ENCODE assay signal across 8 cellular contexts in genomic region chr3:127597020-127597771, GRCh38. TPM values are rescaled to one million over a fixed set of nuclear protein-coding genes. Genes with fewer than 3 reads are reported as not detected.
DNase-seq lines count a peak whose midpoint lies in the region; ATAC-seq and TF ChIP-seq lines count a peak whose summit lies in the region.

No MANE protein-coding gene starts in this region.

- TSS peak; percentile 81 for BruUV-seq in OCI-LY7 (replicated peaks; lab: Mats Ljungman, UMichigan)

- no peak overlapping the region for H3K27ac Mint-ChIP-seq in endodermal cell

- H3K4me3 ChIP-seq in OCI-LY7 (ENCODE audit: low read depth, low read length, poor library complexity, severe bottlenecking) (peak overlapping the region; percentile 73), endodermal cell (ENCODE audit: low read length) (peak overlapping the region; percentile 92), suprapubic skin (peak overlapping the region; percentile 58)

- H3K79me2 ChIP-seq in OCI-LY7 (ENCODE audit: insufficient read depth, low read depth, low read length) = peaks cover 45% of the 10 kb centered on the region

- H3K9ac ChIP-seq in endodermal cell (ENCODE audit: extremely low read depth, low read length, poor library complexity, severe bottlenecking) = no peak overlapping the region

- H3K27ac ChIP-seq in OCI-LY7 (ENCODE audit: low read depth, low read length, poor library complexity, severe bottlenecking) (peak overlapping the region; percentile 70), endodermal cell (ENCODE audit: low read depth, low read length) (no peak overlapping the region), suprapubic skin (no peak overlapping the region)

- intact Hi-C loops in Right ventricle myocardium inferior (cut with DNase I) (no loop called here), Right ventricle myocardium superior (cut with DNase I) (no loop called here), OCI-LY7 (cut with micrococcal nuclease; ENCODE audit: unreplicated experiment) (no loop called here)

- H3K9me3 Mint-ChIP-seq in endodermal cell = no peaks in the 10 kb centered on the region

- H3K27me3 ChIP-seq in endodermal cell (ENCODE audit: control insufficient read depth, insufficient read depth, low read length, poor library complexity, severe bottlenecking) (no peaks in the 10 kb centered on the region), suprapubic skin (no peaks in the 10 kb centered on the region)

- no peak for TF ChIP-seq EP300 in suprapubic skin (IDR thresholded peaks at IDR 0.05)

- ATAC-seq in Right ventricle myocardium inferior (no peak), Right ventricle myocardium superior (ENCODE audit: poor library complexity) (no peak), GM21786 (IDR thresholded peaks at IDR 0.05; ENCODE audit: unreplicated experiment) (no peak)

- H3K4me1 ChIP-seq in OCI-LY7 (ENCODE audit: insufficient read depth, low read length, poor library complexity, severe bottlenecking) (peaks cover 60% of the 10 kb centered on the region), endodermal cell (ENCODE audit: control insufficient read depth, insufficient read depth, low read length) (peaks cover 3% of the 10 kb centered on the region), suprapubic skin (peaks cover 18% of the 10 kb centered on the region)

- TF ChIP-seq CTCF in OCI-LY7 (conservative IDR thresholded peaks at IDR 0.05; ENCODE audit: low read length) = no peak
- TF ChIP-seq CTCF in endodermal cell (conservative IDR thresholded peaks at IDR 0.05) = no peak
- TF ChIP-seq CTCF in suprapubic skin (IDR thresholded peaks at IDR 0.05) = no peak

- TF ChIP-seq POLR2A in suprapubic skin (IDR thresholded peaks at IDR 0.05) = no peak

- peaks cover 6% of the 10 kb centered on the region for H3K27me3 Mint-ChIP-seq in endodermal cell (ENCODE audit: insufficient read depth)

- H3K9me3 ChIP-seq in OCI-LY7 (ENCODE audit: low read length) = no peaks in the 10 kb centered on the region; the same call in 1 of the 2 replicates
- no peaks in the 10 kb centered on the region for H3K9me3 ChIP-seq in endodermal cell (ENCODE audit: control insufficient read depth, low read length)
- no peaks in the 10 kb centered on the region for H3K9me3 ChIP-seq in suprapubic skin

- DNase-seq in Right ventricle myocardium inferior (ENCODE audit: missing footprints) (peak; percentile 40), Right ventricle myocardium superior (no peak), OCI-LY7 (ENCODE audit: low spot score) (peak; percentile 78), endodermal cell (no peak), suprapubic skin (ENCODE audit: low spot score in 2 of 2) (no peak), NCI-H1436 (lab: John Stamatoyannopoulos, UW) (no peak), AML-193 (lab: John Stamatoyannopoulos, UW) (no peak)

- H3K36me3 ChIP-seq in OCI-LY7 (ENCODE audit: insufficient read depth, low read length) (peaks cover 44% of the 10 kb centered on the region), endodermal cell (ENCODE audit: control insufficient read depth, insufficient read depth, low read length) (peaks cover 30% of the 10 kb centered on the region), suprapubic skin (no peaks in the 10 kb centered on the region)

- H2AFZ ChIP-seq in OCI-LY7 (ENCODE audit: low read length) = no peak overlapping the region; the same call in 1 of the 2 replicates

- CTCF ChIA-PET in OCI-LY7 (lab: Charles Lee; ENCODE audit: unreplicated experiment) = interaction anchor here (0.6 to 1.6 kb wide), 2 partner anchors 9 to 752 kb away, joined by 3 to 8 read pairs; no protein-coding TSS in a partner anchor

- peaks cover 10% of the 10 kb centered on the region; the same call in 1 of the 2 replicates for H4K20me1 ChIP-seq in OCI-LY7 (ENCODE audit: insufficient read depth, low read length)

- no peaks in the 10 kb centered on the region for H3K9me2 ChIP-seq in OCI-LY7 (ENCODE audit: insufficient read depth, low read length)

- peak overlapping the region; percentile 67 for H3K4me3 Mint-ChIP-seq in endodermal cell

- peaks cover 28% of the 10 kb centered on the region for H3K36me3 Mint-ChIP-seq in endodermal cell (ENCODE audit: low read depth)

- 92 to 94% methylated on average over 11 to 12 of the region's 12 CpGs for whole genome bisulfite sequencing in endodermal cell (ENCODE audit: insufficient coverage in 1 of 2, insufficient read length in 1 of 2), 2 experiments
- WGBS in suprapubic skin = 77% methylated on average over 12 of the region's 12 CpGs

- peaks cover 13% of the 10 kb centered on the region for H3K4me1 Mint-ChIP-seq in endodermal cell

- peak overlapping the region; percentile 69 for H3K4me2 ChIP-seq in OCI-LY7 (ENCODE audit: low read length)

- POLR2A ChIA-PET in OCI-LY7 (lab: Charles Lee) = interaction anchor here (0.7 to 2.1 kb wide), 10 partner anchors 8 to 1141 kb away, joined by 3 to 8 read pairs (median 4); partner anchors contain the start of gene ABTB1

RNA-seq across cellular contexts. Expression of gene MCM2, which starts 1.0 kb away (rescaled TPM):
- total RNA-seq in Right ventricle myocardium inferior = 6.9 TPM
- total RNA-seq in Right ventricle myocardium superior = 6.5 TPM
- 207 and 237 TPM in 2 replicates for total RNA-seq in OCI-LY7 (2014; rRNA removed; shearing (Covaris generic))
- total RNA-seq in OCI-LY7 (2022) = 218 and 234 TPM in 2 replicates
- total RNA-seq in endodermal cell = 10 to 100 TPM; 91.5 to 95.9 TPM
- polyA plus RNA-seq in endodermal cell (2013, experiment 1 of 2) = 106 TPM
- polyA plus RNA-seq in endodermal cell (2013, experiment 2 of 2) = 92.1 TPM
- total RNA-seq in suprapubic skin = 10 to 100 TPM in 2 of 4 donors, 1 to 10 TPM in 2; 9.1 to 14.8 (median 11.6) TPM

RNA-seq across cellular contexts. Expression of gene TPRA1, which starts 6.7 kb away (rescaled TPM):
- total RNA-seq in Right ventricle myocardium inferior (21.3 TPM), Right ventricle myocardium superior (17.8 TPM), OCI-LY7 (2022) (44.6 and 51.4 TPM in 2 replicates), endodermal cell (10 to 100 TPM; 22.9 TPM), suprapubic skin (10 to 100 TPM; 43.7 to 82.3 (median 64.3) TPM)
- total RNA-seq in OCI-LY7 (2014; rRNA removed; shearing (Covaris generic)) = 25.6 and 32.3 TPM in 2 replicates
- 18.2 TPM for polyA plus RNA-seq in endodermal cell (2013, experiment 1 of 2)
- polyA plus RNA-seq in endodermal cell (2013, experiment 2 of 2) = 15.9 TPM

RNA-seq across cellular contexts. Expression of gene PODXL2, which starts 31.8 kb away (rescaled TPM):
- 1.4 TPM for total RNA-seq in Right ventricle myocardium inferior
- 0.94 TPM for total RNA-seq in Right ventricle myocardium superior
- 29.4 and 37.7 TPM in 2 replicates for total RNA-seq in OCI-LY7 (2014; rRNA removed; shearing (Covaris generic))
- 15.2 and 16.1 TPM in 2 replicates for total RNA-seq in OCI-LY7 (2022)
- 10 to 100 TPM; 11.8 to 16.5 TPM for total RNA-seq in endodermal cell
- polyA plus RNA-seq in endodermal cell (2013, experiment 1 of 2) = 49.2 TPM
- 46.8 TPM for polyA plus RNA-seq in endodermal cell (2013, experiment 2 of 2)
- 10 to 100 TPM in 3 of 4 donors, 1 to 10 TPM in 1; 8.0 to 15.4 (median 11.2) TPM for total RNA-seq in suprapubic skin

Comparison
In these comparisons a context has a peak if more than half of its experiments do, and no peak if none do; other contexts are left out.
1. DNase-seq: peak in Right ventricle myocardium inferior (single experiment) and OCI-LY7 (single experiment); none in Right ventricle myocardium superior (single experiment), endodermal cell (single experiment), suprapubic skin (0 of 2), NCI-H1436 (single experiment) and AML-193 (0 of 2).
2. RNA of gene MCM2, which starts 1.0 kb away (total RNA-seq): 207 to 237 TPM in OCI-LY7 and 91.5 to 95.9 TPM in endodermal cell; 9.1 to 14.8 TPM in suprapubic skin, 6.9 TPM in Right ventricle myocardium inferior (single experiment) and 6.5 TPM in Right ventricle myocardium superior (single experiment); every median in the first group is over 4 times any median in the second.
3. Peak in every context shown above with its lines, with median percentiles within 50 percentile points of each other: H3K4me3 ChIP-seq.